ENCODE assay signal across 10 cellular contexts in the genomic region with DNA sequence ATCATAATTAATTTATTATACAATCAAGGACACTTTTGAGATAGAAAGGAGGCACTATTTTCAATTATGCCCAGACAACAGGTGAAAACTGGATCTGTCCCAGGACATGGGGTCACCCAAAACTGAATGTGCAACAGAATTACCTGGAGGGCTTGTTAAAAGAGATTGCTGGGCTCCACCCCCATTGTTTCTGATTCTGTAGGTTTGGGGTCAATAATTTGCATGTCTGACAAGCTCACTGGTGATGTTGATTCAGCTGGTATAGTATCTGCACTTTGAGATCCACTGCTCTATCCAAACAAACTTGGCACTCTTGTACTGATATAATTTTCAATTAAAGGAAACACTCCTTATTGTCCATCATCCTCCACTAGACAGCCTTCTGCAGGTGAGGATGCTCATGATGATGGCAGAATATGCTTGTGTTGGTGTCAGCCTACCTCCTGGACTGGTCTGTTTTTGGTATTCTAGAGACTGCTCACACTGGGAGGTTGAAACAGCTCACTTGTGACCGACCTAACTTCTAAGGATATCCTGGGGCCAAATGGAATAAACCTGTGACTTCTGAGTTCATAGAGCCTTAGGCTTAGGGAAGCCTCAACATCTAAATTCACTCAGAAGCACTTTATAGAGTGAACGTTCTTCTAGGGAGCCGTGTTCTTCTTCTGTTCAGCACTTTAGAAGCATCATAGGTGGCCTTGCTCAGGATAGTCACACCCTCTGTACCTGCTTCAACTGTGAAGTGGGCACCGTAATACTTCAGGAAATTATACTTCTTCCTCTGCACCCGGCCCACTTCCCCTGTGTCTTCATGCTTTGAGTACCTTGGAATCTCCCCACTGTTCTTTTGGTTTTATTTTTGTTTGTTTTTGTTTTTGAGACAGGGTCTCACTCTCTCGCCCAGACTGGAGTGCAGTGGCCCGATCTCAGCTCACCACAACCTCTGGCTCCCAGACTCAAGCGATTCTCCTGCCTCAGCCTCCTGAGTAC.
DNase-seq lines count a peak whose midpoint lies in the region; ATAC-seq and TF ChIP-seq lines count a peak whose summit lies in the region.
"Had no signal": no experiment of that assay in that cellular context is flagged by ENCODE, and none has a peak within 500 bp of the region (broad histone marks: within the 10 kb centered on the region; RNA-seq: fewer than 3 reads in every experiment).

No MANE protein-coding gene starts in this region.

- no peak for TF ChIP-seq CTCF in brain microvascular endothelial cell (IDR thresholded peaks at IDR 0.05; ENCODE audit: low read depth, low read length, missing control alignments)

- ATAC-seq in GM18502 (IDR thresholded peaks at IDR 0.05; ENCODE audit: poor library complexity, unreplicated experiment), result peak; percentile 67
- peak; percentile 68 for ATAC-seq in GM21423 (IDR thresholded peaks at IDR 0.05; ENCODE audit: unreplicated experiment)
- no peak for ATAC-seq in HG03139 (IDR thresholded peaks at IDR 0.05; ENCODE audit: unreplicated experiment)

- no peak overlapping the region for H3K4me3 ChIP-seq in brain microvascular endothelial cell (ENCODE audit: low read depth, low read length)

- peak; percentile 65 for DNase-seq in NCI-H146 (lab: John Stamatoyannopoulos, UW)
- DNase-seq in germinal center (ENCODE audit: low spot score), result peak; percentile 13
- DNase-seq in C1 segment of cervical spinal cord (lab: John Stamatoyannopoulos, UW), result no peak
- no peak for DNase-seq in T1000 (lab: John Stamatoyannopoulos, UW)
- no peak for DNase-seq in brain microvascular endothelial cell
- DNase-seq: hypothalamus, NCI-H1436 treated with DMSO at 0.1 percent for 48 hours had no signal

- no peaks in the 10 kb centered on the region for H3K27me3 ChIP-seq in brain microvascular endothelial cell (replicated peaks)

- in situ Hi-C loops in brain microvascular endothelial cell (cut with HindIII; ENCODE audit: low pct_ligation_motif_present, low sequenced_read_pairs), result no loop called here

- H3K27ac ChIP-seq in brain microvascular endothelial cell, result no peak overlapping the region

- no peaks in the 10 kb centered on the region for H3K36me3 ChIP-seq in brain microvascular endothelial cell (replicated peaks)

Comparison
In these comparisons a context has a peak if more than half of its experiments do, and no peak if none do; other contexts are left out.
1. DNase-seq: peak in NCI-H146 (single experiment) and germinal center (single experiment); none in C1 segment of cervical spinal cord (0 of 14), T1000 (single experiment) and brain microvascular endothelial cell (single experiment).